ENCODE assay signal across 24 cellular contexts in the genomic region with DNA sequence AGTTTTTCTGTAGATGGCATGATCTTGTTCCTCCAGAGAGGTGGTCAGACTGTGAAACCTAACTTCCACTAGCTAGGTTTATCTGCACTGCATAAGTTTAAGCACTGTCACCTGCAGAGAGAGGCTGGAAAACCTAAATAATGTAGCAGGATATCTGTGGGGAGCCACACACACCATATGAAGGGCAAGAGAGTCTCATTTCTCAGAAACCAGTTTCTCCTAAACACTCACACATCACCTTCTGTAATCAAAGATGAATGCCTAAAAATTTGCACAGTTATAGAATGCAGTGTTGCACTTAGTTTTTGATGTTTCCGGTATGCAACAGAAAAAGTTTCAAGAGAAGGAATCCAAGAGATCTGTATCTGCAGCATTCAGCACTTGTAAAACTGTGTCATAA.
DNase-seq lines count a peak whose midpoint lies in the region; ATAC-seq, FAIRE-seq and TF ChIP-seq lines count a peak whose summit lies in the region.
"Had no signal": no experiment of that assay in that cellular context is flagged by ENCODE, and none has a peak within 500 bp of the region (broad histone marks: within the 10 kb centered on the region; RNA-seq: fewer than 3 reads in every experiment).

No MANE protein-coding gene starts in this region.

- no peaks in the 10 kb centered on the region for H3K79me2 ChIP-seq in DND-41 (ENCODE audit: insufficient read depth, low read length)

- H3K27me3 ChIP-seq in DND-41 (ENCODE audit: insufficient read depth, low read length, poor library complexity) = no peaks in the 10 kb centered on the region
- H3K27me3 ChIP-seq: BE2C had no signal

- H3K4me2 ChIP-seq in DND-41 (ENCODE audit: insufficient read depth, low read length) = no peak overlapping the region

- no peaks in the 10 kb centered on the region for H3K9me3 ChIP-seq in DND-41 (ENCODE audit: insufficient read depth, low read length, severe bottlenecking)
- H3K9me3 ChIP-seq: BE2C, Caco-2 had no signal

- no peaks in the 10 kb centered on the region for H4K20me1 ChIP-seq in DND-41 (ENCODE audit: insufficient read depth, low read length)

- H3K4me1 Mint-ChIP-seq in activated naive CD8-positive, alpha-beta T cell treated with anti-CD3 and anti-CD28 coated beads, Interleukin-2, amount 50 U/mL, for 24 hours = peaks cover 7% of the 10 kb centered on the region
- peaks cover 0 to 18% of the 10 kb centered on the region in 2 donors for H3K4me1 Mint-ChIP-seq in natural killer cell treated with Interleukin-12 subunit alpha and Interleukin-12 subunit beta and Interleukin-15 and Interleukin-18, amount 100 ng/mL, for 72 hours (ENCODE audit: low read depth in 2 of 2)

- no peak overlapping the region for H3K27ac ChIP-seq in DND-41 (ENCODE audit: low read length)
- H3K27ac ChIP-seq: HL-60 had no signal

- no peak for TF ChIP-seq CTCF in DND-41 (IDR thresholded peaks at IDR 0.05; ENCODE audit: borderline replicate concordance, extremely low read depth, low read length, poor library complexity, severe bottlenecking)

- no peak for FAIRE-seq in H54 (lab: Jason Lieb, UNC)
- FAIRE-seq: GM12891 had no signal

- no peaks in the 10 kb centered on the region for H3K4me1 ChIP-seq in DND-41 (ENCODE audit: insufficient read depth, low read length)
- H3K4me1 ChIP-seq: BE2C, Caco-2 had no signal

- H3K36me3 ChIP-seq in DND-41 (ENCODE audit: insufficient read depth, low read length) = no peaks in the 10 kb centered on the region
- H3K36me3 ChIP-seq: BE2C, HAP-1 had no signal

- no peaks in the 10 kb centered on the region for H3K36me3 Mint-ChIP-seq in activated naive CD8-positive, alpha-beta T cell treated with anti-CD3 and anti-CD28 coated beads, Interleukin-2, amount 50 U/mL, for 24 hours (ENCODE audit: low read depth)
- peaks cover 10% of the 10 kb centered on the region for H3K36me3 Mint-ChIP-seq in natural killer cell treated with Interleukin-12 subunit alpha and Interleukin-12 subunit beta and Interleukin-15 and Interleukin-18, amount 100 ng/mL, for 72 hours

- H2AFZ ChIP-seq in DND-41 (ENCODE audit: low read depth, low read length) = no peak overlapping the region

- no peak for TF ChIP-seq POLR2A in H54 (IDR thresholded peaks at IDR 0.05; ENCODE audit: low read depth, low read length)

- no peak overlapping the region for H3K27ac Mint-ChIP-seq in activated naive CD8-positive, alpha-beta T cell treated with anti-CD3 and anti-CD28 coated beads, Interleukin-2, amount 50 U/mL, for 24 hours
- peak overlapping the region in 1 of 2 donors; percentile 59 for H3K27ac Mint-ChIP-seq in natural killer cell treated with Interleukin-12 subunit alpha and Interleukin-12 subunit beta and Interleukin-15 and Interleukin-18, amount 100 ng/mL, for 72 hours
- H3K27ac Mint-ChIP-seq: CD4-positive, alpha-beta T cell had no signal

- H3K9ac ChIP-seq in DND-41 (ENCODE audit: low read depth, low read length) = no peak overlapping the region

- ATAC-seq in DND-41 (ENCODE audit: insufficient read depth, low read depth) = peak; percentile 92
- ATAC-seq in activated naive CD8-positive, alpha-beta T cell treated with anti-CD3 and anti-CD28 coated beads, Interleukin-2, amount 50 U/mL, for 24 hours = peak; percentile 86
- peak; percentile 46 to 78 for ATAC-seq in natural killer cell treated with Interleukin-12 subunit alpha and Interleukin-12 subunit beta and Interleukin-15 and Interleukin-18, amount 100 ng/mL, for 72 hours
- ATAC-seq in HG03378 (IDR thresholded peaks at IDR 0.05; ENCODE audit: unreplicated experiment) = no peak
- no peak for ATAC-seq in HG03108 (IDR thresholded peaks at IDR 0.05; ENCODE audit: unreplicated experiment)
- ATAC-seq: Panc1 had no signal

- H3K4me3 Mint-ChIP-seq in activated naive CD8-positive, alpha-beta T cell treated with anti-CD3 and anti-CD28 coated beads, Interleukin-2, amount 50 U/mL, for 24 hours = no peak overlapping the region
- no peak overlapping the region for H3K4me3 Mint-ChIP-seq in natural killer cell treated with Interleukin-12 subunit alpha and Interleukin-12 subunit beta and Interleukin-15 and Interleukin-18, amount 100 ng/mL, for 72 hours
- H3K4me3 Mint-ChIP-seq: CD4-positive, alpha-beta T cell had no signal

- DNase-seq in DND-41 = peak; percentile 37
- peak; percentile 9 for DNase-seq in M059J (ENCODE audit: low read depth)
- no peak for DNase-seq in activated naive CD8-positive, alpha-beta T cell treated with anti-CD3 and anti-CD28 coated beads, Interleukin-2, amount 50 U/mL, for 24 hours
- DNase-seq in natural killer cell treated with Interleukin-12 subunit alpha and Interleukin-12 subunit beta and Interleukin-15 and Interleukin-18, amount 100 ng/mL, for 72 hours (ENCODE audit: low spot score) = no peak
- no peak for DNase-seq in H54 (ENCODE audit: insufficient read length, low spot score)
- no peak for DNase-seq in activated CD4-positive, alpha-beta T cell treated with anti-CD3 and anti-CD28 coated beads for 48 hours
- DNase-seq: BE2C; Caco-2; CD4-positive, alpha-beta T cell; DMS 273 treated with DMSO at 0.1 percent for 48 hours; KBM-7; NCI-H1105 treated with DMSO at 0.1 percent for 48 hours; NCI-H2081; NCI-H2171; NCI-H345; NCI-H524; NCI-H774; SIG-M5 had no signal

- H3K4me3 ChIP-seq in DND-41 (ENCODE audit: low read depth in 1 of 2, low read length in 2 of 2) = no peak overlapping the region
- H3K4me3 ChIP-seq: HAP-1 had no signal

- H3K9me3 Mint-ChIP-seq in activated naive CD8-positive, alpha-beta T cell treated with anti-CD3 and anti-CD28 coated beads, Interleukin-2, amount 50 U/mL, for 24 hours = peaks cover 21% of the 10 kb centered on the region
- peaks cover 3% of the 10 kb centered on the region for H3K9me3 Mint-ChIP-seq in natural killer cell treated with Interleukin-12 subunit alpha and Interleukin-12 subunit beta and Interleukin-15 and Interleukin-18, amount 100 ng/mL, for 72 hours
- H3K9me3 Mint-ChIP-seq: CD4-positive, alpha-beta T cell had no signal

- no peaks in the 10 kb centered on the region for H3K27me3 Mint-ChIP-seq in activated naive CD8-positive, alpha-beta T cell treated with anti-CD3 and anti-CD28 coated beads, Interleukin-2, amount 50 U/mL, for 24 hours
- no peaks in the 10 kb centered on the region for H3K27me3 Mint-ChIP-seq in natural killer cell treated with Interleukin-12 subunit alpha and Interleukin-12 subunit beta and Interleukin-15 and Interleukin-18, amount 100 ng/mL, for 72 hours
- H3K27me3 Mint-ChIP-seq: CD4-positive, alpha-beta T cell had no signal

Comparison
In these comparisons a context has a peak if more than half of its experiments do, and no peak if none do; other contexts are left out.
1. ATAC-seq: peak in DND-41 (single experiment), activated naive CD8-positive, alpha-beta T cell treated with anti-CD3 and anti-CD28 coated beads, Interleukin-2, amount 50 U/mL, for 24 hours (single experiment) and natural killer cell treated with Interleukin-12 subunit alpha and Interleukin-12 subunit beta and Interleukin-15 and Interleukin-18, amount 100 ng/mL, for 72 hours (2 of 2); none in HG03378 (single experiment) and HG03108 (single experiment).
2. DNase-seq: peak in DND-41 (single experiment) and M059J (single experiment); none in activated naive CD8-positive, alpha-beta T cell treated with anti-CD3 and anti-CD28 coated beads, Interleukin-2, amount 50 U/mL, for 24 hours (single experiment), natural killer cell treated with Interleukin-12 subunit alpha and Interleukin-12 subunit beta and Interleukin-15 and Interleukin-18, amount 100 ng/mL, for 72 hours (single experiment), H54 (single experiment) and activated CD4-positive, alpha-beta T cell treated with anti-CD3 and anti-CD28 coated beads for 48 hours (single experiment).